19 cellular contexts compared by ENCODE assay signal in the genomic region with DNA sequence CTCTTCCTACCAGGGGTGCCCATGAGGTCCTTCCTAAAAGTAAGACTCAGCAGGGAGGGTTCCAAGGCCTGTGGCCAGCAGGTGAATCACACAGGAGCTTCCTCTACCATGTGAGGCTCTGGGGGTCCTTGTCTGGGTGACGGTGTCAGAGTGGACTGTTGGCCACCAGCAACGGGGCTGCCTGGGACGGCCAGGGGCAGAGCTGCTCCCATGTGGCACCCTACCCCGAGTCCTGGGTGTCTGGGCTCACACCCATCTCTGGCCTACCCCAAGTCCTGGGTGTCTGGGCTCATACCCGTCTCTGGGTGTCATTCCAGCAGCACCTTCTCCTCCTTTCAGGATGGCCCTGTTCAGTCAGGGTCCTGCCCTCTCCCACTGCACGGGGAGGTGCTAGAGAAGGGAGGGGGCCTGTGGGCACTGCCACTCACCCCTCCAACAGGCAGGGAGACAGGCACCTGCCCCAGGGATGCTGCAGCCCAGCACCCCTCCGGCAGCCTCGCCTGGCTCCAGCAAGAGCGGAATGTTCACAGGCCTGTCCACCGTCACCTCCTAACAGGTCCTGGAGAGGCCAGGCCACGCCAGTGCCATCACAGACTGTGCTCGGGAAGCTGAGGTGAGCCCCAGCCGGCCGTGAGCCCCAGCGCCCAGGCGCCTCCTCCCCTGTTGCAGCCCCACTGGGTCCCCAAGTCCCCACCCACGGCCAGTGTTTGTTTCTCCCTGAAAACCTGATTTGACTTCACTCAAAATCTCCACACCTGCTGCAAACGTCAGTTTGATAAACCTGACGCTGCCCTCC.
DNase-seq lines count a peak whose midpoint lies in the region; ATAC-seq and TF ChIP-seq lines count a peak whose summit lies in the region.
"Had no signal": no experiment of that assay in that cellular context is flagged by ENCODE, and none has a peak within 500 bp of the region (broad histone marks: within the 10 kb centered on the region; RNA-seq: fewer than 3 reads in every experiment).

No MANE protein-coding gene starts in this region.

- H3K9me3 ChIP-seq in gastroesophageal sphincter (no peaks in the 10 kb centered on the region), neuronal stem cell (replicated peaks in 1 of 2; ENCODE audit: control insufficient read depth in 2 of 2, insufficient read depth in 1 of 2, low read depth in 1 of 2, low read length in 2 of 2) (peaks cover 0 to 3% of the 10 kb centered on the region in 2 donors), upper lobe of right lung (no peaks in the 10 kb centered on the region)

- no peak for TF ChIP-seq CTCF in gastroesophageal sphincter (IDR thresholded peaks at IDR 0.05)
- TF ChIP-seq CTCF in upper lobe of right lung (IDR thresholded peaks at IDR 0.05) = no peak

- H3K79me1 ChIP-seq in neuronal stem cell (ENCODE audit: low read depth, low read length) = no peaks in the 10 kb centered on the region

- TF ChIP-seq POLR2A in gastroesophageal sphincter (IDR thresholded peaks at IDR 0.05) = no peak

- no peak overlapping the region for H3K4me2 ChIP-seq in neuronal stem cell (ENCODE audit: insufficient read depth, low read length, poor library complexity, severe bottlenecking)

- H3K4me3 ChIP-seq in gastroesophageal sphincter (no peak overlapping the region), neuronal stem cell (ENCODE audit: low read length in 2 of 2) (no peak overlapping the region), upper lobe of right lung (no peak overlapping the region)

- H3K27ac ChIP-seq in gastroesophageal sphincter = no peak overlapping the region
- H3K27ac ChIP-seq in neuronal stem cell (replicated peaks; ENCODE audit: low read length) = no peak overlapping the region
- H3K27ac ChIP-seq in upper lobe of right lung = no peak overlapping the region

- no peak overlapping the region for H2BK12ac ChIP-seq in neuronal stem cell (ENCODE audit: low read length)

- peak overlapping the region; percentile 88 for H2AK5ac ChIP-seq in neuronal stem cell (ENCODE audit: low read depth, low read length)

- peak overlapping the region; percentile 69 for H3K23ac ChIP-seq in neuronal stem cell (ENCODE audit: low read depth, low read length, poor library complexity)

- no peak overlapping the region for H2AFZ ChIP-seq in neuronal stem cell (ENCODE audit: low read length)

- H3K4me1 ChIP-seq in gastroesophageal sphincter = no peaks in the 10 kb centered on the region
- H3K4me1 ChIP-seq in neuronal stem cell (ENCODE audit: control insufficient read depth in 2 of 2, insufficient read depth in 1 of 2, low read depth in 1 of 2, low read length in 2 of 2) = no peaks in the 10 kb centered on the region
- no peaks in the 10 kb centered on the region for H3K4me1 ChIP-seq in upper lobe of right lung

- H2BK120ac ChIP-seq in neuronal stem cell (ENCODE audit: low read depth, low read length) = no peak overlapping the region

- H3K9ac ChIP-seq in neuronal stem cell (ENCODE audit: low read depth, low read length, poor library complexity) = no peak overlapping the region

- peak; percentile 33 for ATAC-seq in stimulated activated naive CD8-positive, alpha-beta T cell treated with anti-CD3 and anti-CD28 coated beads, Interleukin-15, amount 100 ng/mL, for 72 hours
- no peak for ATAC-seq in stimulated activated naive CD8-positive, alpha-beta T cell treated with anti-CD3 and anti-CD28 coated beads, Interleukin-15, Interleukin-2, amounts not matched to agents 100 U/mL and 50 U/mL, for 24 hours
- ATAC-seq in gastroesophageal sphincter = peak; percentile 23
- peak; percentile 4 for ATAC-seq in upper lobe of right lung

- no peak overlapping the region for H3K4me3 Mint-ChIP-seq in stimulated activated naive CD8-positive, alpha-beta T cell treated with anti-CD3 and anti-CD28 coated beads, Interleukin-15, amount 100 ng/mL, for 72 hours

- no peak for DNase-seq in stimulated activated naive CD8-positive, alpha-beta T cell treated with anti-CD3 and anti-CD28 coated beads, Interleukin-15, amount 100 ng/mL, for 72 hours
- DNase-seq in stimulated activated naive CD8-positive, alpha-beta T cell treated with anti-CD3 and anti-CD28 coated beads, Interleukin-15, Interleukin-2, amounts not matched to agents 100 U/mL and 50 U/mL, for 24 hours = no peak
- DNase-seq in neuronal stem cell (ENCODE audit: low spot score) (no peak), upper lobe of right lung (no peak), MV-4-11 (lab: John Stamatoyannopoulos, UW) (no peak), NCI-H1417 treated with DMSO at 0.1 percent for 48 hours (lab: John Stamatoyannopoulos, UW) (no peak)
- DNase-seq in stimulated activated CD4-positive, alpha-beta T cell treated with anti-CD3 and anti-CD28 coated beads, Interleukin-2, amount 100 ng/mL, for 48 hours = no peak
- DNase-seq: DMS53; GDM1; KG1; NCI-H146; NCI-H2029 treated with DMSO at 0.1 percent for 48 hours; NCI-H2171; NCI-H345; NCI-H524; NCI-H774; NK-92 treated with Interleukin-12 subunit alpha and Interleukin-12 subunit beta, amount 100 ng/mL, for 24 hours; SIG-M5 had no signal

- no peaks in the 10 kb centered on the region for H3K4me1 Mint-ChIP-seq in stimulated activated naive CD8-positive, alpha-beta T cell treated with anti-CD3 and anti-CD28 coated beads, Interleukin-15, amount 100 ng/mL, for 72 hours

- peaks cover 21% of the 10 kb centered on the region for H3K27me3 Mint-ChIP-seq in stimulated activated naive CD8-positive, alpha-beta T cell treated with anti-CD3 and anti-CD28 coated beads, Interleukin-15, amount 100 ng/mL, for 72 hours

- H3K18ac ChIP-seq in neuronal stem cell (ENCODE audit: low read length) = peak overlapping the region; percentile 67

- H4K8ac ChIP-seq in neuronal stem cell (ENCODE audit: low read depth, low read length) = no peak overlapping the region

- no peak overlapping the region for H3K4ac ChIP-seq in neuronal stem cell (ENCODE audit: low read length)

- no peak overlapping the region for H2BK15ac ChIP-seq in neuronal stem cell (ENCODE audit: low read length)

- no peak overlapping the region for H2BK5ac ChIP-seq in neuronal stem cell (ENCODE audit: low read length)

- H3K27ac Mint-ChIP-seq in stimulated activated naive CD8-positive, alpha-beta T cell treated with anti-CD3 and anti-CD28 coated beads, Interleukin-15, amount 100 ng/mL, for 72 hours = peak overlapping the region in 1 of 2 donors; percentile 68

- H3K36me3 ChIP-seq in gastroesophageal sphincter = no peaks in the 10 kb centered on the region
- H3K36me3 ChIP-seq in neuronal stem cell (replicated peaks in 1 of 2; ENCODE audit: control insufficient read depth in 2 of 2, insufficient read depth in 2 of 2, low read length in 2 of 2) = no peaks in the 10 kb centered on the region
- H3K36me3 ChIP-seq in upper lobe of right lung = no peaks in the 10 kb centered on the region

- WGBS in gastroesophageal sphincter (ENCODE audit: low coverage in 1 of 2), 2 donors = no CpG with 5 or more reads among the region's 19 CpGs
- WGBS in neuronal stem cell (ENCODE audit: extremely low coverage in 2 of 2, insufficient read length in 2 of 2, insufficient replicate concordance in 1 of 2), 2 donors = no CpG with 5 or more reads among the region's 19 CpGs

- intact Hi-C loops in upper lobe of right lung (cut with DNase I) = no loop called here

- no peak overlapping the region for H4K91ac ChIP-seq in neuronal stem cell (ENCODE audit: low read depth, low read length, poor library complexity)

- H3K27me3 ChIP-seq in gastroesophageal sphincter (peaks cover 6% of the 10 kb centered on the region), neuronal stem cell (ENCODE audit: control insufficient read depth in 3 of 3, insufficient read depth in 3 of 3, low read depth in 1 of 3, low read length in 3 of 3) (peaks cover 0 to 4% (median 0%) of the 10 kb centered on the region in 3 experiments), upper lobe of right lung (no peaks in the 10 kb centered on the region)

- H3K14ac ChIP-seq in neuronal stem cell (ENCODE audit: low read length) = no peak overlapping the region

- H3K9me3 Mint-ChIP-seq in stimulated activated naive CD8-positive, alpha-beta T cell treated with anti-CD3 and anti-CD28 coated beads, Interleukin-15, amount 100 ng/mL, for 72 hours = peaks cover 21 to 22% of the 10 kb centered on the region in 2 donors

- TF ChIP-seq EP300 in gastroesophageal sphincter (IDR thresholded peaks at IDR 0.05) = no peak
